ENCODE assay signal across 21 cellular contexts in the genomic region with DNA sequence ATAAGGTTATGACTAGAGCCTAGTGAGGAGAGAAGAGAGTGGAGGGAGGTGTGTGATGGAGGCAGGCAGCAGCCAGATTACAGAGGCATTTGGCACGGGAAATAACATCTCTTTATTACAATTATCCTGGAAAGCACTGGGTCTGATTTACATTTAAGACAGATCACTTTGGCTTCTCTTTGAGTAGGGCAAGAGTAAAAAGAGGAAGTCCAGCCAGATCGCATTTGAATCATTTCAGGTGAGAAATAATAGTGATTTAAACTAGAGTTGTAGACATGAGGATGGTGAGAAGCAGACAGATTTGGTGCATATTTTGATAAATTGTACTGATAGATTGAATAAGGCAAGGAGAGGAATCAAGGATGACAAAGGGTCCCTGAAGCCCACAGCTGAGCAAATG.
"Had no signal": no experiment of that assay in that cellular context is flagged by ENCODE, and none has a peak within 500 bp of the region (broad histone marks: within the 10 kb centered on the region; RNA-seq: fewer than 3 reads in every experiment).

No MANE protein-coding gene starts in this region.

- H3K4me1 ChIP-seq: lower lobe of right lung, pancreas, transverse colon, upper lobe of right lung, uterus had no signal

- H3K4me3 ChIP-seq: dorsolateral prefrontal cortex, lower lobe of right lung, pancreas, right atrium auricular region, smooth muscle cell, suprapubic skin, transverse colon, upper lobe of right lung, uterus had no signal

- DNase-seq: dorsolateral prefrontal cortex; effector CD4-positive, alpha-beta T cell; left ventricle myocardium superior; lower lobe of right lung; natural killer cell; pancreas; stimulated activated CD4-positive, alpha-beta T cell treated with anti-CD3 and anti-CD28 coated beads, Interleukin-12 subunit alpha, Interleukin-12 subunit beta, amount 100 ng/mL, for 4 hours; stimulated activated CD4-positive, alpha-beta T cell treated with anti-CD3 and anti-CD28 coated beads, Interleukin-1b, Interleukin-23, amount 100 ng/mL, for 48 hours; stimulated activated CD4-positive, alpha-beta T cell treated with anti-CD3 and anti-CD28 coated beads, Interleukin-4, amount 100 ng/mL, for 1 hour; stimulated activated CD8-positive, alpha-beta memory T cell treated with anti-CD3 and anti-CD28 coated beads, Interleukin-4, amount 100 ng/mL, for 48 hours; stimulated activated naive CD4-positive, alpha-beta T cell; stimulated activated naive CD8-positive, alpha-beta T cell treated with anti-CD3 and anti-CD28 coated beads, Interleukin-15, amount 100 ng/mL, for 72 hours; transverse colon; upper lobe of right lung; uterus had no signal

- H3K4me2 ChIP-seq: smooth muscle cell had no signal

- H3K27ac ChIP-seq: dorsolateral prefrontal cortex, lower lobe of right lung, neutrophil, pancreas, right atrium auricular region, suprapubic skin, transverse colon, upper lobe of right lung, uterus had no signal

- H3K27me3 ChIP-seq: dorsolateral prefrontal cortex, neutrophil, pancreas, right atrium auricular region, suprapubic skin, transverse colon, upper lobe of right lung, uterus had no signal

- ATAC-seq: left ventricle myocardium superior; lower lobe of right lung; natural killer cell; pancreas; sciatic nerve; stimulated activated naive CD8-positive, alpha-beta T cell treated with anti-CD3 and anti-CD28 coated beads, Interleukin-15, amount 100 ng/mL, for 72 hours; upper lobe of right lung had no signal

- H3K36me3 ChIP-seq: lower lobe of right lung, neutrophil, pancreas, right atrium auricular region, suprapubic skin, transverse colon, upper lobe of right lung, uterus had no signal

- H3K9me3 ChIP-seq: lower lobe of right lung, neutrophil, pancreas, right atrium auricular region, suprapubic skin, transverse colon, upper lobe of right lung, uterus had no signal

- FAIRE-seq: keratinocyte, pancreas had no signal
